In genomic region chr16:86888240-86889044, GRCh38 we compare ENCODE assay signal across 17 cellular contexts.
DNase-seq lines count a peak whose midpoint lies in the region; ATAC-seq, FAIRE-seq and TF ChIP-seq lines count a peak whose summit lies in the region.
"Had no signal": no experiment of that assay in that cellular context is flagged by ENCODE, and none has a peak within 500 bp of the region (broad histone marks: within the 10 kb centered on the region; RNA-seq: fewer than 3 reads in every experiment).

No MANE protein-coding gene starts in this region.

- no peaks in the 10 kb centered on the region for H3K79me2 ChIP-seq in smooth muscle cell (ENCODE audit: low read depth)

- FAIRE-seq in A549 (lab: Jason Lieb, UNC) = no peak
- FAIRE-seq in bronchial epithelial cell (lab: Jason Lieb, UNC) = no peak
- FAIRE-seq: GM12878, GM18507, H54, HepG2 had no signal

- peak in 1 of 2 experiments; percentile 22; a peak in 1 of 5 replicates for TF ChIP-seq EP300 in A549 (IDR thresholded peaks at IDR 0.05)

- peak; percentile 38 to 56 for DNase-seq in A549 (ENCODE audit: low read depth in 1 of 2, low spot score in 1 of 2)
- DNase-seq in M059J (ENCODE audit: low read depth) = peak; percentile 38
- peak; percentile 8 for DNase-seq in bronchial epithelial cell (ENCODE audit: low read depth)
- no peak for DNase-seq in neural crest cell (ENCODE audit: low read depth, low spot score)
- no peak for DNase-seq in lower leg skin (ENCODE audit: low spot score in 2 of 2)
- DNase-seq in smooth muscle cell (lab: John Stamatoyannopoulos, UW; ENCODE audit: unreplicated experiment) = no peak
- DNase-seq in mesenteric fat pad (ENCODE audit: low spot score) = no peak
- DNase-seq: C1 segment of cervical spinal cord; Calu3; CD4-positive, alpha-beta T cell; DMS 273 treated with DMSO at 0.1 percent for 48 hours had no signal

- POLR2A ChIA-PET in A549 (lab: Yijun Ruan, JAX) = no interaction called here

- no peaks in the 10 kb centered on the region for H4K20me1 ChIP-seq in smooth muscle cell (ENCODE audit: low read depth)

- H3K4me3 ChIP-seq in A549 (no peak overlapping the region), bronchial epithelial cell (ENCODE audit: low read depth, low read length) (no peak overlapping the region), lower leg skin (ENCODE audit: low read depth, poor library complexity, severe bottlenecking) (no peak overlapping the region), smooth muscle cell (no peak overlapping the region)
- H3K4me3 ChIP-seq: GM12878 had no signal

- no peak for TF ChIP-seq CTCF in A549 (IDR thresholded peaks at IDR 0.05)
- no peak for TF ChIP-seq CTCF in bronchial epithelial cell (IDR thresholded peaks at IDR 0.05; ENCODE audit: insufficient read depth, low read length, severe bottlenecking)
- TF ChIP-seq CTCF in neural crest cell (conservative IDR thresholded peaks at IDR 0.05) = no peak
- no peak for TF ChIP-seq CTCF in lower leg skin (IDR thresholded peaks at IDR 0.05)
- TF ChIP-seq CTCF in smooth muscle cell (IDR thresholded peaks at IDR 0.05; ENCODE audit: borderline replicate concordance, insufficient read depth, poor library complexity, severe bottlenecking) = no peak

- H3K4me2 ChIP-seq in A549 = peak overlapping the region; percentile 74
- H3K4me2 ChIP-seq in smooth muscle cell = no peak overlapping the region

- H3K36me3 Mint-ChIP-seq in neural crest cell (ENCODE audit: low read depth) = no peaks in the 10 kb centered on the region

- peaks cover 2% of the 10 kb centered on the region for H3K27me3 ChIP-seq in bronchial epithelial cell (ENCODE audit: control insufficient read depth, insufficient read depth, low read length)
- no peaks in the 10 kb centered on the region for H3K27me3 ChIP-seq in smooth muscle cell (ENCODE audit: low read depth)

- WGBS in A549 (ENCODE audit: missing lambda C conversion rate) = 3% methylated on average over 4 of the region's 4 CpGs
- 59 to 61% methylated on average over 4 of the region's 4 CpGs for WGBS in lower leg skin, 2 donors
- WGBS in smooth muscle cell (ENCODE audit: low lambda C conversion rate) = 83% methylated on average over 4 of the region's 4 CpGs

- no peak overlapping the region for H3K9ac ChIP-seq in smooth muscle cell (ENCODE audit: low read depth)

- H3K4me3 Mint-ChIP-seq in neural crest cell = no peak overlapping the region
- H3K4me3 Mint-ChIP-seq: B cell; CD4-positive, alpha-beta T cell had no signal

- H3K27me3 Mint-ChIP-seq in neural crest cell (ENCODE audit: low read depth) = peaks cover 21% of the 10 kb centered on the region

- CTCF ChIA-PET in A549 (lab: Yijun Ruan, JAX) = no interaction called here

- TF ChIP-seq POLR2A in A549 (IDR thresholded peaks at IDR 0.05; ENCODE audit: low read length) = no peak
- no peak for TF ChIP-seq POLR2A in lower leg skin (IDR thresholded peaks at IDR 0.05)

- TF ChIP-seq RAD21 in A549 (conservative IDR thresholded peaks at IDR 0.05 in 1 of 2, IDR thresholded peaks at IDR 0.05 in 1 of 2) = 0 out of 5 replicates have a peak, but pooled peaks of 1 of the 2 experiments have one; percentile 19

- intact Hi-C loops in lower leg skin (cut with DNase I; ENCODE audit: low total_unique reads) = no loop called here

- peak; percentile 64 to 84; a peak in 4 of 6 replicates for ATAC-seq in A549
- ATAC-seq: GM12878, HCT116, HepG2 had no signal

- no peak overlapping the region for H2AFZ ChIP-seq in smooth muscle cell (ENCODE audit: low read depth)

- H3K9me3 ChIP-seq in A549 (0 out of 3 replicates have a peak, but pooled peaks cover 4% of the 10 kb centered on the region), smooth muscle cell (replicated peaks; ENCODE audit: low read depth) (no peaks in the 10 kb centered on the region)

- no peaks in the 10 kb centered on the region for H3F3A ChIP-seq in smooth muscle cell (ENCODE audit: low read depth)

- H3K27ac ChIP-seq in A549 (peak overlapping the region; percentile 72 to 81), smooth muscle cell (ENCODE audit: low read depth) (no peak overlapping the region)

- H3K4me1 ChIP-seq in A549 = peaks cover 47% of the 10 kb centered on the region
- peaks cover under 1% of the 10 kb centered on the region for H3K4me1 ChIP-seq in smooth muscle cell (ENCODE audit: low read depth)

- H3K4me1 Mint-ChIP-seq in neural crest cell = peaks cover 4% of the 10 kb centered on the region
- H3K4me1 Mint-ChIP-seq: B cell had no signal

- peak overlapping the region; percentile 31 for H3K27ac Mint-ChIP-seq in neural crest cell (ENCODE audit: unreplicated experiment)
- H3K27ac Mint-ChIP-seq: B cell; CD4-positive, alpha-beta T cell had no signal

- peaks cover 6% of the 10 kb centered on the region for H3K9me3 Mint-ChIP-seq in neural crest cell
- H3K9me3 Mint-ChIP-seq: CD4-positive, alpha-beta T cell had no signal

- H3K36me3 ChIP-seq in bronchial epithelial cell (ENCODE audit: control insufficient read depth, insufficient read depth, low read length) (no peaks in the 10 kb centered on the region), smooth muscle cell (ENCODE audit: low read depth) (no peaks in the 10 kb centered on the region)

TF ChIP-seq in A549, 52 proteins besides CTCF, POLR2A, EP300 and RAD21:
- TF ChIP-seq CBX2 (IDR thresholded peaks at IDR 0.05; ENCODE audit: borderline replicate concordance, low read depth) = no peak
- no peak for TF ChIP-seq MYC (IDR thresholded peaks at IDR 0.05; ENCODE audit: borderline replicate concordance, low read length)
- peak; percentile 26; the same call in 1 of the 2 replicates for TF ChIP-seq JUNB (IDR thresholded peaks at IDR 0.05)
- TF ChIP-seq HMGXB4 (CRISPR knock-in tag; IDR thresholded peaks at IDR 0.05; ENCODE audit: borderline replicate concordance) = no peak
- TF ChIP-seq MAX (IDR thresholded peaks at IDR 0.05) = no peak; the same call in 1 of the 2 replicates
- no peak for TF ChIP-seq EHF (CRISPR knock-in tag; IDR thresholded peaks at IDR 0.05)
- no peak for TF ChIP-seq PHF8 (IDR thresholded peaks at IDR 0.05; ENCODE audit: borderline replicate concordance, low read depth)
- TF ChIP-seq CBX8 (IDR thresholded peaks at IDR 0.05) = no peak
- TF ChIP-seq SREBF2 (IDR thresholded peaks at IDR 0.05) = no peak
- 0 out of 5 replicates have a peak, but pooled peaks of 1 of the 2 experiments have one; percentile 24 for TF ChIP-seq JUN (IDR thresholded peaks at IDR 0.05)
- TF ChIP-seq CHD2 (IDR thresholded peaks at IDR 0.05; ENCODE audit: low read length, partially characterized antibody) = no peak
- TF ChIP-seq MAFK (IDR thresholded peaks at IDR 0.05; ENCODE audit: partially characterized antibody) = peak; percentile 77
- no peak for TF ChIP-seq ELK1 (IDR thresholded peaks at IDR 0.05; ENCODE audit: low read depth, low read length)
- no peak for TF ChIP-seq KDM5A (IDR thresholded peaks at IDR 0.05)
- TF ChIP-seq E2F6 (IDR thresholded peaks at IDR 0.05; ENCODE audit: borderline replicate concordance, low read depth) = no peak
- TF ChIP-seq GATA3 (IDR thresholded peaks at IDR 0.05; ENCODE audit: borderline replicate concordance) = peak; percentile 58; the same call in 1 of the 2 replicates
- TF ChIP-seq ESRRA (IDR thresholded peaks at IDR 0.05; ENCODE audit: borderline replicate concordance, low read length) = no peak
- TF ChIP-seq HOXB5 (CRISPR knock-in tag; IDR thresholded peaks at IDR 0.05) = no peak
- TF ChIP-seq CHD4 (IDR thresholded peaks at IDR 0.05; ENCODE audit: borderline replicate concordance) = no peak

Comparison
In these comparisons a context has a peak if more than half of its experiments do, and no peak if none do; other contexts are left out.
1. DNase-seq: peak in A549 (2 of 2), M059J (single experiment) and bronchial epithelial cell (single experiment); none in neural crest cell (single experiment), lower leg skin (0 of 2), smooth muscle cell (single experiment) and mesenteric fat pad (single experiment).